In the genomic region with DNA sequence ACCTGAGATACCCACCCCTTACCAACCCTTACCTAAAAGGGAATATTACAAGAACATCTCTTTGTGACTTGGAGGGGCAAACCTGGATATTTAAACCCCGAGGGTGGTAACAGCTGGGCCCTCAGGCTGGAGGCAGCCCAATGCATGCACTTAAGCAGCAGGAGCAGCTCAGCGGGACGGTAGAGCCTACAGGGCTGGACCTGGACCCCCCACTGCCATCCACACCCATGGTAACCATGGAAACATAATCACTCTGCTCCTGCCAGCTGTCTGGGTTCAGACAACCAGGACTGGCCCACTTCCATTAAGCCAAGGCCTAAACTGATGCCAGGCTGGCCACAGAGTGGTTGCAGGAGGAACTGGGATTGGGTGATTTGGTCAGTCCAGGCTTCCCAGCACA, we compare ENCODE assay signal across 17 cellular contexts.
"Had no signal": no experiment of that assay in that cellular context is flagged by ENCODE, and none has a peak within 500 bp of the region (broad histone marks: within the 10 kb centered on the region; RNA-seq: fewer than 3 reads in every experiment).

No MANE protein-coding gene starts in this region.

- H3K4me1 ChIP-seq: ascending aorta, prostate gland, thyroid gland had no signal

- DNase-seq: activated CD4-positive, alpha-beta T cell treated with anti-CD3 and anti-CD28 coated beads, Interleukin-2, amount 10 ng/mL, durations not matched to agents 7 days and 5 days; activated gamma-delta T cell; activated T-cell treated with anti-CD3 and anti-CD28 coated beads, Interleukin-2, amount 50 U/mL, for 72 hours; effector CD4-positive, alpha-beta T cell; heart left ventricle; kidney; left ventricle myocardium superior; naive B cell; stimulated activated CD4-positive, alpha-beta T cell treated with anti-CD3 and anti-CD28 coated beads, Interleukin-2, amount 100 ng/mL, for 24 hours; stimulated activated naive CD4-positive, alpha-beta T cell treated with Interleukin-2 at 50 U/mL for 16 hours; thyroid gland had no signal

- H3K4me1 Mint-ChIP-seq: activated naive CD4-positive, alpha-beta T cell treated with anti-CD3 and anti-CD28 coated beads, Interleukin-2, amount 50 U/mL, for 24 hours; naive B cell; neural crest cell had no signal

- H3K27ac ChIP-seq: ascending aorta, gastroesophageal sphincter, heart left ventricle, prostate gland, thyroid gland had no signal

- H3K27me3 ChIP-seq: ascending aorta, gastroesophageal sphincter, heart left ventricle, thyroid gland had no signal

- H3K36me3 ChIP-seq: prostate gland had no signal

- H3K27me3 Mint-ChIP-seq: activated CD4-positive, alpha-beta T cell treated with anti-CD3 and anti-CD28 coated beads, Interleukin-2, amount 10 ng/mL, durations not matched to agents 7 days and 5 days; activated naive CD4-positive, alpha-beta T cell treated with anti-CD3 and anti-CD28 coated beads, Interleukin-2, amount 50 U/mL, for 24 hours; central memory CD8-positive, alpha-beta T cell; naive B cell had no signal

- H3K27ac Mint-ChIP-seq: activated CD4-positive, alpha-beta T cell treated with anti-CD3 and anti-CD28 coated beads, Interleukin-2, amount 10 ng/mL, durations not matched to agents 7 days and 5 days; activated T-cell treated with anti-CD3 and anti-CD28 coated beads, Interleukin-2, amount 50 U/mL, for 72 hours; naive B cell had no signal

- H3K9me3 ChIP-seq: prostate gland, thyroid gland had no signal

- H3K4me3 Mint-ChIP-seq: activated CD4-positive, alpha-beta T cell treated with anti-CD3 and anti-CD28 coated beads, Interleukin-2, amount 10 ng/mL, durations not matched to agents 7 days and 5 days; activated naive CD4-positive, alpha-beta T cell treated with anti-CD3 and anti-CD28 coated beads, Interleukin-2, amount 50 U/mL, for 24 hours; activated T-cell treated with anti-CD3 and anti-CD28 coated beads, Interleukin-2, amount 50 U/mL, for 72 hours; central memory CD8-positive, alpha-beta T cell; naive B cell; neural crest cell had no signal

- H3K4me3 ChIP-seq: ascending aorta, gastroesophageal sphincter, heart left ventricle, prostate gland, thyroid gland had no signal
